Comparison of ENCODE assay signal across 8 cellular contexts in genomic region chr16:4261557-4262172, GRCh38. TPM values are rescaled to one million over a fixed set of nuclear protein-coding genes. Genes with fewer than 3 reads are reported as not detected.
DNase-seq lines count a peak whose midpoint lies in the region; ATAC-seq and TF ChIP-seq lines count a peak whose summit lies in the region.

No MANE protein-coding gene starts in this region.

- H3K27me3 Mint-ChIP-seq in Caco-2 (ENCODE audit: insufficient read depth, unreplicated experiment) = no peaks in the 10 kb centered on the region
- no peaks in the 10 kb centered on the region for H3K27me3 Mint-ChIP-seq in activated T-helper 1 cell treated with anti-CD3 and anti-CD28 coated beads, Interleukin-12 subunit alpha, Interleukin-12 subunit beta, Interleukin-2, Interleukin-4 antibody, amounts not matched to agents 30 ng/mL and 10 ng/mL and 1 ng/mL, durations not matched to agents 14 hours and 24 hours and 36 hours (ENCODE audit: insufficient read depth)

- no peaks in the 10 kb centered on the region for H3K9me2 ChIP-seq in Karpas-422 (replicated peaks; ENCODE audit: insufficient read depth, low read length)
- H3K9me2 ChIP-seq in hepatocyte (replicated peaks; ENCODE audit: insufficient read depth) = no peaks in the 10 kb centered on the region

- H3K9me3 ChIP-seq in Caco-2 (no peaks in the 10 kb centered on the region), Karpas-422 (ENCODE audit: low read length) (no peaks in the 10 kb centered on the region), hepatocyte (ENCODE audit: low read depth) (no peaks in the 10 kb centered on the region)

- H3K4me1 ChIP-seq in Caco-2 (no peaks in the 10 kb centered on the region), Karpas-422 (ENCODE audit: low read length) (no peaks in the 10 kb centered on the region), hepatocyte (ENCODE audit: insufficient read depth) (peaks cover 18% of the 10 kb centered on the region)

- BruUV-seq in Caco-2 (replicated peaks; lab: Mats Ljungman, UMichigan) = no TSS peak

- H3K36me3 Mint-ChIP-seq in Caco-2 (ENCODE audit: insufficient read depth, unreplicated experiment) = peaks cover 62% of the 10 kb centered on the region
- H3K36me3 Mint-ChIP-seq in activated T-helper 1 cell treated with anti-CD3 and anti-CD28 coated beads, Interleukin-12 subunit alpha, Interleukin-12 subunit beta, Interleukin-2, Interleukin-4 antibody, amounts not matched to agents 30 ng/mL and 10 ng/mL and 1 ng/mL, durations not matched to agents 14 hours and 24 hours and 36 hours (ENCODE audit: low read depth) = peaks cover 20% of the 10 kb centered on the region

- peaks cover 30% of the 10 kb centered on the region for H4K20me1 ChIP-seq in Karpas-422 (ENCODE audit: insufficient read depth, low read depth, low read length)
- H4K20me1 ChIP-seq in hepatocyte (ENCODE audit: insufficient read depth, poor library complexity, severe bottlenecking) = no peaks in the 10 kb centered on the region

- H3K36me3 ChIP-seq in Caco-2 (ENCODE audit: control insufficient read depth, insufficient read depth, low read length) (peaks cover 10% of the 10 kb centered on the region), Karpas-422 (ENCODE audit: insufficient read depth, low read length) (peaks cover 19% of the 10 kb centered on the region), hepatocyte (replicated peaks; ENCODE audit: insufficient read depth, low read depth) (no peaks in the 10 kb centered on the region)

- H3K9me3 Mint-ChIP-seq in Caco-2 (ENCODE audit: unreplicated experiment) = no peaks in the 10 kb centered on the region
- H3K9me3 Mint-ChIP-seq in activated T-helper 1 cell treated with anti-CD3 and anti-CD28 coated beads, Interleukin-12 subunit alpha, Interleukin-12 subunit beta, Interleukin-2, Interleukin-4 antibody, amounts not matched to agents 30 ng/mL and 10 ng/mL and 1 ng/mL, durations not matched to agents 14 hours and 24 hours and 36 hours = no peaks in the 10 kb centered on the region

- H3K4me3 Mint-ChIP-seq in Caco-2 (ENCODE audit: unreplicated experiment) = no peak overlapping the region
- no peak overlapping the region for H3K4me3 Mint-ChIP-seq in activated T-helper 1 cell treated with anti-CD3 and anti-CD28 coated beads, Interleukin-12 subunit alpha, Interleukin-12 subunit beta, Interleukin-2, Interleukin-4 antibody, amounts not matched to agents 30 ng/mL and 10 ng/mL and 1 ng/mL, durations not matched to agents 14 hours and 24 hours and 36 hours

- 77% methylated on average over 34 of the region's 35 CpGs for WGBS in hepatocyte (ENCODE audit: low lambda C conversion rate, missing lambda C conversion rate)

- H3K27ac ChIP-seq in Karpas-422 (ENCODE audit: low read length) = no peak overlapping the region
- H3K27ac ChIP-seq in hepatocyte = no peak overlapping the region

- intact Hi-C loops in Caco-2 (cut with micrococcal nuclease; ENCODE audit: unreplicated experiment) = no loop called here
- intact Hi-C loops in activated T-helper 1 cell treated with anti-CD3 and anti-CD28 coated beads, Interleukin-12 subunit alpha, Interleukin-12 subunit beta, Interleukin-2, Interleukin-4 antibody, amounts not matched to agents 30 ng/mL and 10 ng/mL and 1 ng/mL, durations not matched to agents 14 hours and 24 hours and 36 hours (cut with micrococcal nuclease) = no loop called here
- intact Hi-C loops in posterior cingulate gyrus (cut with DNase I) = no loop called here

- TF ChIP-seq CTCF in Caco-2 (IDR thresholded peaks at IDR 0.05; ENCODE audit: insufficient read depth in 1 of 2, low read depth in 1 of 2, low read length in 1 of 2, severe bottlenecking in 1 of 2, unreplicated experiment in 1 of 2) = peak; percentile 50 to 53
- peak; percentile 57 for TF ChIP-seq CTCF in hepatocyte (IDR thresholded peaks at IDR 0.05; ENCODE audit: poor library complexity)

- H3K79me2 ChIP-seq in Karpas-422 (ENCODE audit: low read length) (peaks cover 40% of the 10 kb centered on the region), hepatocyte (peaks cover 35% of the 10 kb centered on the region)

- no peak overlapping the region for H3K9ac ChIP-seq in Karpas-422 (ENCODE audit: low read length)

- CTCF ChIA-PET in Caco-2 (lab: Charles Lee) = interaction anchor here (0.6 to 1.1 kb wide), 3 partner anchors 8 to 325 kb away, joined by 3 to 4 read pairs (median 3); no protein-coding TSS in a partner anchor

- no peak for ATAC-seq in GM21529 (IDR thresholded peaks at IDR 0.05; ENCODE audit: unreplicated experiment)
- ATAC-seq in HG02763 (IDR thresholded peaks at IDR 0.05; ENCODE audit: unreplicated experiment) = no peak

- H3K4me3 ChIP-seq in Caco-2 (ENCODE audit: low read depth, low read length) (no peak overlapping the region), Karpas-422 (ENCODE audit: low read length) (no peak overlapping the region), hepatocyte (no peak overlapping the region)

- H3K4me2 ChIP-seq in Karpas-422 (ENCODE audit: low read depth, low read length, poor library complexity, severe bottlenecking) (no peak overlapping the region), hepatocyte (no peak overlapping the region)

- H3K27me3 ChIP-seq in Caco-2 (replicated peaks; ENCODE audit: control insufficient read depth, insufficient read depth, low read length) = no peaks in the 10 kb centered on the region
- H3K27me3 ChIP-seq in Karpas-422 (ENCODE audit: low read length) = no peaks in the 10 kb centered on the region
- H3K27me3 ChIP-seq in hepatocyte = no peaks in the 10 kb centered on the region

- no peaks in the 10 kb centered on the region for H3K4me1 Mint-ChIP-seq in Caco-2 (ENCODE audit: low read depth, unreplicated experiment)
- H3K4me1 Mint-ChIP-seq in activated T-helper 1 cell treated with anti-CD3 and anti-CD28 coated beads, Interleukin-12 subunit alpha, Interleukin-12 subunit beta, Interleukin-2, Interleukin-4 antibody, amounts not matched to agents 30 ng/mL and 10 ng/mL and 1 ng/mL, durations not matched to agents 14 hours and 24 hours and 36 hours (ENCODE audit: low read depth) = no peaks in the 10 kb centered on the region

- POLR2A ChIA-PET in Caco-2 (lab: Charles Lee) = no interaction called here

- no peak overlapping the region for H2AFZ ChIP-seq in Karpas-422 (ENCODE audit: low read length)
- no peak overlapping the region for H2AFZ ChIP-seq in hepatocyte

- DNase-seq in Caco-2 = peak; percentile 59 to 69
- peak; percentile 61 for DNase-seq in Karpas-422
- peak; percentile 27 for DNase-seq in activated T-helper 1 cell treated with anti-CD3 and anti-CD28 coated beads, Interleukin-12 subunit alpha, Interleukin-12 subunit beta, Interleukin-2, Interleukin-4 antibody, amounts not matched to agents 30 ng/mL and 10 ng/mL and 1 ng/mL, durations not matched to agents 14 hours and 24 hours and 36 hours (ENCODE audit: low spot score)
- DNase-seq in hepatocyte (ENCODE audit: low spot score) = peak; percentile 66
- peak; percentile 44 to 51 for DNase-seq in stimulated activated CD8-positive, alpha-beta memory T cell treated with anti-CD3 and anti-CD28 coated beads, Interleukin-2, amount 100 ng/mL, for 48 hours (ENCODE audit: low read depth in 2 of 2)
- no peak for DNase-seq in posterior cingulate gyrus

- no peak overlapping the region for H3K27ac Mint-ChIP-seq in Caco-2 (ENCODE audit: unreplicated experiment)
- H3K27ac Mint-ChIP-seq in activated T-helper 1 cell treated with anti-CD3 and anti-CD28 coated beads, Interleukin-12 subunit alpha, Interleukin-12 subunit beta, Interleukin-2, Interleukin-4 antibody, amounts not matched to agents 30 ng/mL and 10 ng/mL and 1 ng/mL, durations not matched to agents 14 hours and 24 hours and 36 hours = no peak overlapping the region

RNA-seq across cellular contexts. Expression of gene TFAP4, which starts 11.2 kb away (rescaled TPM):
- total RNA-seq in Caco-2 (2022) (22.6 and 24.6 TPM in 2 replicates), hepatocyte (6.1 and 11.4 TPM in 2 replicates)
- 32.4 and 38.9 TPM in 2 replicates for total RNA-seq in Karpas-422 (2014; rRNA removed; shearing (Covaris generic); ENCODE audit: low replicate concordance)
- total RNA-seq in activated T-helper 1 cell treated with anti-CD3 and anti-CD28 coated beads, Interleukin-12 subunit alpha, Interleukin-12 subunit beta, Interleukin-2, Interleukin-4 antibody, amounts not matched to agents 30 ng/mL and 10 ng/mL and 1 ng/mL, durations not matched to agents 14 hours and 24 hours and 36 hours = 48.3 and 49.2 TPM in 2 replicates
- 3.1 and 4.2 TPM in 2 replicates for polyA plus RNA-seq in hepatocyte

RNA-seq across cellular contexts. Expression of gene SRL, which starts 19.8 kb away (rescaled TPM):
- total RNA-seq in Caco-2 (2022) (not detected in 2 replicates), hepatocyte (1.1 and 1.2 TPM in 2 replicates)
- 0.11 TPM in 1 of 2 replicates, not detected in the other for total RNA-seq in Karpas-422 (2014; rRNA removed; shearing (Covaris generic); ENCODE audit: low replicate concordance)
- not detected in 2 replicates for total RNA-seq in activated T-helper 1 cell treated with anti-CD3 and anti-CD28 coated beads, Interleukin-12 subunit alpha, Interleukin-12 subunit beta, Interleukin-2, Interleukin-4 antibody, amounts not matched to agents 30 ng/mL and 10 ng/mL and 1 ng/mL, durations not matched to agents 14 hours and 24 hours and 36 hours
- polyA plus RNA-seq in hepatocyte = 0.83 TPM in 1 of 2 replicates, not detected in the other

RNA-seq across cellular contexts. Expression of gene GLIS2, which starts 54.2 kb away (rescaled TPM):
- total RNA-seq in Caco-2 (2022) = 12.3 and 13.1 TPM in 2 replicates
- total RNA-seq in Karpas-422 (2014; rRNA removed; shearing (Covaris generic); ENCODE audit: low replicate concordance) = 0.07 TPM in 1 of 2 replicates, not detected in the other
- total RNA-seq in activated T-helper 1 cell treated with anti-CD3 and anti-CD28 coated beads, Interleukin-12 subunit alpha, Interleukin-12 subunit beta, Interleukin-2, Interleukin-4 antibody, amounts not matched to agents 30 ng/mL and 10 ng/mL and 1 ng/mL, durations not matched to agents 14 hours and 24 hours and 36 hours = 0.54 TPM in 2 replicates
- total RNA-seq in hepatocyte = 3.6 TPM in 2 replicates
- polyA plus RNA-seq in hepatocyte = 11.3 and 12.2 TPM in 2 replicates

Comparison
In these comparisons a context has a peak if more than half of its experiments do, and no peak if none do; other contexts are left out.
1. DNase-seq: peak in Caco-2 (2 of 2), Karpas-422 (single experiment), activated T-helper 1 cell treated with anti-CD3 and anti-CD28 coated beads, Interleukin-12 subunit alpha, Interleukin-12 subunit beta, Interleukin-2, Interleukin-4 antibody, amounts not matched to agents 30 ng/mL and 10 ng/mL and 1 ng/mL, durations not matched to agents 14 hours and 24 hours and 36 hours (single experiment), hepatocyte (single experiment) and stimulated activated CD8-positive, alpha-beta memory T cell treated with anti-CD3 and anti-CD28 coated beads, Interleukin-2, amount 100 ng/mL, for 48 hours (2 of 2); none in posterior cingulate gyrus (0 of 10).